10 cellular contexts compared by ENCODE assay signal in genomic region chr10:101617102-101617823, GRCh38. TPM values are rescaled to one million over a fixed set of nuclear protein-coding genes. Genes with fewer than 3 reads are reported as not detected.
DNase-seq lines count a peak whose midpoint lies in the region; ATAC-seq and TF ChIP-seq lines count a peak whose summit lies in the region.
"Had no signal": no experiment of that assay in that cellular context is flagged by ENCODE, and none has a peak within 500 bp of the region (broad histone marks: within the 10 kb centered on the region; RNA-seq: fewer than 3 reads in every experiment).

No MANE protein-coding gene starts in this region.

- H3K36me3 ChIP-seq in GM23338 (ENCODE audit: insufficient read depth), result peaks cover 3% of the 10 kb centered on the region; the same call in 1 of the 2 replicates
- H3K36me3 ChIP-seq: prostate gland had no signal

- H3K9me2 ChIP-seq in GM23338 (ENCODE audit: insufficient read depth), result no peaks in the 10 kb centered on the region

- peak overlapping the region; percentile 78; the same call in 1 of the 2 replicates for H3K27ac ChIP-seq in GM23338 (ENCODE audit: low read depth)
- H3K27ac ChIP-seq: prostate gland, stomach had no signal

- peak; percentile 50 to 55 for TF ChIP-seq CTCF in GM23338 (conservative IDR thresholded peaks at IDR 0.05; ENCODE audit: low read depth in 2 of 2)

- H3K4me2 ChIP-seq in GM23338, result no peak overlapping the region

- H3K36me3 Mint-ChIP-seq in GM23338 (ENCODE audit: low read depth), result no peaks in the 10 kb centered on the region

- no peak overlapping the region for H3K4me3 Mint-ChIP-seq in GM23338

- H3K9me3 Mint-ChIP-seq in GM23338, result no peaks in the 10 kb centered on the region

- peaks cover 36% of the 10 kb centered on the region for H3K4me1 Mint-ChIP-seq in GM23338

- peak; percentile 51 for ATAC-seq in GM23338
- ATAC-seq in GM21576 (IDR thresholded peaks at IDR 0.05; ENCODE audit: unreplicated experiment), result no peak
- ATAC-seq in GM18505 (IDR thresholded peaks at IDR 0.05; ENCODE audit: unreplicated experiment), result no peak

- no peak for TF ChIP-seq POLR2A in GM18505 (IDR thresholded peaks at IDR 0.05; ENCODE audit: borderline replicate concordance, extremely low read depth, insufficient read depth, insufficient read length)

- peaks cover 24% of the 10 kb centered on the region for H3K4me1 ChIP-seq in GM23338 (ENCODE audit: insufficient read depth)
- H3K4me1 ChIP-seq: prostate gland, stomach had no signal

- no peaks in the 10 kb centered on the region for H4K20me1 ChIP-seq in GM23338 (replicated peaks; ENCODE audit: insufficient read depth)

- no peak overlapping the region for H2AFZ ChIP-seq in GM23338

- no peaks in the 10 kb centered on the region for H3F3A ChIP-seq in GM23338 (replicated peaks; ENCODE audit: low read depth)

- no peaks in the 10 kb centered on the region for H3K27me3 ChIP-seq in GM23338 (ENCODE audit: insufficient read depth)
- H3K27me3 ChIP-seq: stomach had no signal

- no peak overlapping the region for H3K4me3 ChIP-seq in GM23338
- H3K4me3 ChIP-seq: prostate gland, stomach had no signal

- H3K27ac Mint-ChIP-seq in GM23338, result no peak overlapping the region; the same call in 1 of the 2 replicates

- no peaks in the 10 kb centered on the region for H3K79me2 ChIP-seq in GM23338 (replicated peaks; ENCODE audit: insufficient read depth)

- H3K27me3 Mint-ChIP-seq in GM23338 (ENCODE audit: insufficient read depth, low read depth, poor library complexity), result peaks cover 19% of the 10 kb centered on the region

- DNase-seq in ELR (ENCODE audit: low read depth) (peak; percentile 28), GM23338 (ENCODE audit: low spot score) (peak; percentile 49), SIG-M5 (lab: John Stamatoyannopoulos, UW) (peak; percentile 48), medulla oblongata (ENCODE audit: extremely low spot score) (peak; percentile 20), hippocampal formation (lab: John Stamatoyannopoulos, UW) (no peak), anterior cingulate cortex (lab: John Stamatoyannopoulos, UW) (no peak)
- DNase-seq: stomach had no signal

TF ChIP-seq in GM23338, 12 proteins besides CTCF, POLR2A, EP300 and RAD21:
- TF ChIP-seq EZH2 (IDR thresholded peaks at IDR 0.05; ENCODE audit: low read depth, unreplicated experiment), result no peak
- TF ChIP-seq, protein P1, sequence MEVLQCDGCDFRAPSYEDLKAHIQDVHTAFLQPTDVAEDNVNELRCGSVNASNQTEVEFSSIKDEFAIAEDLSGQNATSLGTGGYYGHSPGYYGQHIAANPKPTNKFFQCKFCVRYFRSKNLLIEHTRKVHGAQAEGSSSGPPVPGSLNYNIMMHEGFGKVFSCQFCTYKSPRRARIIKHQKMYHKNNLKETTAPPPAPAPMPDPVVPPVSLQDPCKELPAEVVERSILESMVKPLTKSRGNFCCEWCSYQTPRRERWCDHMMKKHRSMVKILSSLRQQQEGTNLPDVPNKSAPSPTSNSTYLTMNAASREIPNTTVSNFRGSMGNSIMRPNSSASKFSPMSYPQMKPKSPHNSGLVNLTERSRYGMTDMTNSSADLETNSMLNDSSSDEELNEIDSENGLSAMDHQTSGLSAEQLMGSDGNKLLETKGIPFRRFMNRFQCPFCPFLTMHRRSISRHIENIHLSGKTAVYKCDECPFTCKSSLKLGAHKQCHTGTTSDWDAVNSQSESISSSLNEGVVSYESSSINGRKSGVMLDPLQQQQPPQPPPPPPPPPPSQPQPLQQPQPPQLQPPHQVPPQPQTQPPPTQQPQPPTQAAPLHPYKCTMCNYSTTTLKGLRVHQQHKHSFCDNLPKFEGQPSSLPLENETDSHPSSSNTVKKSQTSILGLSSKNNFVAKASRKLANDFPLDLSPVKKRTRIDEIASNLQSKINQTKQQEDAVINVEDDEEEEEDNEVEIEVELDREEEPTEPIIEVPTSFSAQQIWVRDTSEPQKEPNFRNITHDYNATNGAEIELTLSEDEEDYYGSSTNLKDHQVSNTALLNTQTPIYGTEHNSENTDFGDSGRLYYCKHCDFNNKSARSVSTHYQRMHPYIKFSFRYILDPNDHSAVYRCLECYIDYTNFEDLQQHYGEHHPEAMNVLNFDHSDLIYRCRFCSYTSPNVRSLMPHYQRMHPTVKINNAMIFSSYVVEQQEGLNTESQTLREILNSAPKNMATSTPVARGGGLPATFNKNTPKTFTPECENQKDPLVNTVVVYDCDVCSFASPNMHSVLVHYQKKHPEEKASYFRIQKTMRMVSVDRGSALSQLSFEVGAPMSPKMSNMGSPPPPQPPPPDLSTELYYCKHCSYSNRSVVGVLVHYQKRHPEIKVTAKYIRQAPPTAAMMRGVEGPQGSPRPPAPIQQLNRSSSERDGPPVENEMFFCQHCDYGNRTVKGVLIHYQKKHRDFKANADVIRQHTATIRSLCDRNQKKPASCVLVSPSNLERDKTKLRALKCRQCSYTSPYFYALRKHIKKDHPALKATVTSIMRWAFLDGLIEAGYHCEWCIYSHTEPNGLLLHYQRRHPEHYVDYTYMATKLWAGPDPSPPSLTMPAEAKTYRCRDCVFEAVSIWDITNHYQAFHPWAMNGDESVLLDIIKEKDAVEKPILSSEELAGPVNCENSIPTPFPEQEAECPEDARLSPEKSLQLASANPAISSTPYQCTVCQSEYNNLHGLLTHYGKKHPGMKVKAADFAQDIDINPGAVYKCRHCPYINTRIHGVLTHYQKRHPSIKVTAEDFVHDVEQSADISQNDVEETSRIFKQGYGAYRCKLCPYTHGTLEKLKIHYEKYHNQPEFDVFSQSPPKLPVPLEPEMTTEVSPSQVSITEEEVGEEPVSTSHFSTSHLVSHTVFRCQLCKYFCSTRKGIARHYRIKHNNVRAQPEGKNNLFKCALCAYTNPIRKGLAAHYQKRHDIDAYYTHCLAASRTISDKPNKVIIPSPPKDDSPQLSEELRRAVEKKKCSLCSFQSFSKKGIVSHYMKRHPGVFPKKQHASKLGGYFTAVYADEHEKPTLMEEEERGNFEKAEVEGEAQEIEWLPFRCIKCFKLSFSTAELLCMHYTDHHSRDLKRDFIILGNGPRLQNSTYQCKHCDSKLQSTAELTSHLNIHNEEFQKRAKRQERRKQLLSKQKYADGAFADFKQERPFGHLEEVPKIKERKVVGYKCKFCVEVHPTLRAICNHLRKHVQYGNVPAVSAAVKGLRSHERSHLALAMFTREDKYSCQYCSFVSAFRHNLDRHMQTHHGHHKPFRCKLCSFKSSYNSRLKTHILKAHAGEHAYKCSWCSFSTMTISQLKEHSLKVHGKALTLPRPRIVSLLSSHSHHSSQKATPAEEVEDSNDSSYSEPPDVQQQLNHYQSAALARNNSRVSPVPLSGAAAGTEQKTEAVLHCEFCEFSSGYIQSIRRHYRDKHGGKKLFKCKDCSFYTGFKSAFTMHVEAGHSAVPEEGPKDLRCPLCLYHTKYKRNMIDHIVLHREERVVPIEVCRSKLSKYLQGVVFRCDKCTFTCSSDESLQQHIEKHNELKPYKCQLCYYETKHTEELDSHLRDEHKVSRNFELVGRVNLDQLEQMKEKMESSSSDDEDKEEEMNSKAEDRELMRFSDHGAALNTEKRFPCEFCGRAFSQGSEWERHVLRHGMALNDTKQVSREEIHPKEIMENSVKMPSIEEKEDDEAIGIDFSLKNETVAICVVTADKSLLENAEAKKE (CRISPR knock-in tag; IDR thresholded peaks at IDR 0.05), result no peak
- TF ChIP-seq, protein P2, sequence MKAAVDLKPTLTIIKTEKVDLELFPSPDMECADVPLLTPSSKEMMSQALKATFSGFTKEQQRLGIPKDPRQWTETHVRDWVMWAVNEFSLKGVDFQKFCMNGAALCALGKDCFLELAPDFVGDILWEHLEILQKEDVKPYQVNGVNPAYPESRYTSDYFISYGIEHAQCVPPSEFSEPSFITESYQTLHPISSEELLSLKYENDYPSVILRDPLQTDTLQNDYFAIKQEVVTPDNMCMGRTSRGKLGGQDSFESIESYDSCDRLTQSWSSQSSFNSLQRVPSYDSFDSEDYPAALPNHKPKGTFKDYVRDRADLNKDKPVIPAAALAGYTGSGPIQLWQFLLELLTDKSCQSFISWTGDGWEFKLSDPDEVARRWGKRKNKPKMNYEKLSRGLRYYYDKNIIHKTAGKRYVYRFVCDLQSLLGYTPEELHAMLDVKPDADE (IDR thresholded peaks at IDR 0.05), result no peak
- TF ChIP-seq CREB1 (CRISPR knock-in tag; IDR thresholded peaks at IDR 0.05; ENCODE audit: low read depth), result no peak
- no peak for TF ChIP-seq STAT1 (IDR thresholded peaks at IDR 0.05; ENCODE audit: unreplicated experiment)
- no peak for TF ChIP-seq POLR2AphosphoS5 (IDR thresholded peaks at IDR 0.05; ENCODE audit: low read depth)
- TF ChIP-seq ZNF114 (CRISPR knock-in tag; IDR thresholded peaks at IDR 0.05), result no peak
- no peak for TF ChIP-seq EZH2phosphoT487 (IDR thresholded peaks at IDR 0.05; ENCODE audit: unreplicated experiment)
- no peak for TF ChIP-seq REST (IDR thresholded peaks at IDR 0.05; ENCODE audit: unreplicated experiment)

RNA-seq across cellular contexts. Expression of gene DPCD, which starts 29.1 kb away (rescaled TPM):
- 22.5 and 48.4 TPM in 2 replicates for total RNA-seq in GM23338 (2014; rRNA removed; shearing (Covaris generic))
- polyA plus RNA-seq in GM23338 (2016; fragmentation: Nextera tagmentation; extraction: Ambion mirVana), result 36.3 and 38.1 TPM in 2 replicates

RNA-seq across cellular contexts. Expression of gene POLL, which starts 29.2 kb away (rescaled TPM):
- 24.0 and 24.3 TPM in 2 replicates for total RNA-seq in GM23338 (2014; rRNA removed; shearing (Covaris generic))
- polyA plus RNA-seq in GM23338 (2016; fragmentation: Nextera tagmentation; extraction: Ambion mirVana), result 17.3 and 18.2 TPM in 2 replicates

Comparison
In these comparisons a context has a peak if more than half of its experiments do, and no peak if none do; other contexts are left out.
1. DNase-seq: peak in ELR (single experiment), GM23338 (single experiment), SIG-M5 (single experiment) and medulla oblongata (single experiment); none in hippocampal formation (0 of 2) and anterior cingulate cortex (0 of 58).